Comparison of ENCODE assay signal across 24 cellular contexts in genomic region chr11:108787105-108787504, GRCh38.
A peak's percentile ranks its signal among the peaks of the same experiment; 100 is the strongest.
DNase-seq lines count a peak whose midpoint lies in the region; ATAC-seq and TF ChIP-seq lines count a peak whose summit lies in the region.
"Had no signal": no experiment of that assay in that cellular context is flagged by ENCODE, and none has a peak within 500 bp of the region (broad histone marks: within the 10 kb centered on the region; RNA-seq: fewer than 3 reads in every experiment).

No MANE protein-coding gene starts in this region.

- H3K4me3 ChIP-seq in PC-3 (ENCODE audit: low read length): no peak overlapping the region
- no peak overlapping the region for H3K4me3 ChIP-seq in iPS-15b (ENCODE audit: low read depth, low read length)
- no peak overlapping the region for H3K4me3 ChIP-seq in suprapubic skin
- H3K4me3 ChIP-seq: A549, GM23338 had no signal

- no peak for TF ChIP-seq CTCF in PC-3 (conservative IDR thresholded peaks at IDR 0.05; ENCODE audit: low read depth, low read length)
- no peak for TF ChIP-seq CTCF in suprapubic skin (IDR thresholded peaks at IDR 0.05)

- H3K4me2 ChIP-seq in PC-3 (ENCODE audit: low read length): no peak overlapping the region
- H3K4me2 ChIP-seq: A549, GM23338 had no signal

- H4K20me1 ChIP-seq in PC-3 (ENCODE audit: low read length): peaks cover 22% of the 10 kb centered on the region; the same call in 1 of the 2 replicates

- H2AFZ ChIP-seq in PC-3 (ENCODE audit: low read length): no peak overlapping the region
- H2AFZ ChIP-seq: GM23338 had no signal

- no peak overlapping the region for H3K9ac ChIP-seq in PC-3 (ENCODE audit: low read length)
- peak overlapping the region; percentile 28 for H3K9ac ChIP-seq in iPS-15b (ENCODE audit: low read depth, low read length)

- 95% methylated on average over 6 of the region's 6 CpGs for WGBS in suprapubic skin

- H3K9me3 ChIP-seq in PC-3 (ENCODE audit: low read length) (no peaks in the 10 kb centered on the region), iPS-15b (ENCODE audit: control insufficient read depth, insufficient read depth, low read length) (no peaks in the 10 kb centered on the region), suprapubic skin (no peaks in the 10 kb centered on the region)
- H3K9me3 ChIP-seq: A549, Caco-2 had no signal

- H3K79me2 ChIP-seq in PC-3 (ENCODE audit: low read length): peaks cover 69% of the 10 kb centered on the region

- peak; percentile 23 for DNase-seq in ELR (ENCODE audit: low read depth)
- peak; percentile 44 for DNase-seq in PC-3
- DNase-seq in NCI-H82 (lab: John Stamatoyannopoulos, UW): no peak
- DNase-seq in suprapubic skin (ENCODE audit: low spot score in 2 of 2): no peak
- DNase-seq in amniotic stem cell (lab: John Stamatoyannopoulos, UW): no peak
- DNase-seq in mucosa of gallbladder (ENCODE audit: low spot score): no peak
- DNase-seq: C1 segment of cervical spinal cord; Caco-2; CD4-positive, alpha-beta memory T cell; DMS 273 treated with DMSO at 0.1 percent for 48 hours; DND-41; HCEC 1CT; NCI-H1048; NCI-H1417; NCI-H1694; NCI-H2081; NCI-H2227 treated with DMSO at 0.1 percent for 48 hours; NCI-H526 treated with DMSO at 0.1 percent for 48 hours; SHP77 treated with DMSO at 0.1 percent for 48 hours had no signal

- no peak for TF ChIP-seq EP300 in suprapubic skin (IDR thresholded peaks at IDR 0.05)

- no peaks in the 10 kb centered on the region for H3K36me3 ChIP-seq in PC-3 (ENCODE audit: low read depth, low read length)
- H3K36me3 ChIP-seq in iPS-15b (ENCODE audit: control insufficient read depth, insufficient read depth, low read length): no peaks in the 10 kb centered on the region
- no peaks in the 10 kb centered on the region for H3K36me3 ChIP-seq in suprapubic skin

- intact Hi-C loops in PC-3 (cut with micrococcal nuclease): loop anchor here (5.0 kb wide), 1 partner anchor 85 kb away; no protein-coding TSS in a partner anchor

- CTCF ChIA-PET in PC-3 (lab: Charles Lee): no interaction called here

- ATAC-seq in PC-3: no peak; the same call in 1 of the 2 replicates
- ATAC-seq: A549, GM23338, Panc1 had no signal

- H3F3A ChIP-seq in PC-3 (ENCODE audit: low read length, unreplicated experiment): no peaks in the 10 kb centered on the region

- H3K4me1 ChIP-seq in PC-3 (ENCODE audit: insufficient read depth, low read length) (peaks cover 11% of the 10 kb centered on the region; the same call in 1 of the 2 replicates), iPS-15b (ENCODE audit: control insufficient read depth, insufficient read depth, low read length) (peaks cover 15% of the 10 kb centered on the region), suprapubic skin (peaks cover 8% of the 10 kb centered on the region)

- POLR2A ChIA-PET in PC-3 (lab: Charles Lee; ENCODE audit: unreplicated experiment): interaction anchor here (0.7 kb wide), 1 partner anchor 92 kb away, joined by 3 read pairs; no protein-coding TSS in a partner anchor

- H3K27ac ChIP-seq in PC-3 (ENCODE audit: low read length) (no peak overlapping the region), suprapubic skin (no peak overlapping the region)
- H3K27ac ChIP-seq: A549, HL-60 had no signal

- no peaks in the 10 kb centered on the region for H3K27me3 ChIP-seq in PC-3 (ENCODE audit: low read length)
- H3K27me3 ChIP-seq in iPS-15b (ENCODE audit: control insufficient read depth, insufficient read depth, low read length): no peaks in the 10 kb centered on the region
- no peaks in the 10 kb centered on the region for H3K27me3 ChIP-seq in suprapubic skin

- H3K9me2 ChIP-seq in PC-3 (replicated peaks; ENCODE audit: low read length): no peaks in the 10 kb centered on the region

- BruUV-seq in PC-3 (replicated peaks; lab: Mats Ljungman, UMichigan): no TSS peak

- no peak for TF ChIP-seq POLR2A in suprapubic skin (IDR thresholded peaks at IDR 0.05)

Comparison
In these comparisons a context has a peak if more than half of its experiments do, and no peak if none do; other contexts are left out.
1. DNase-seq: peak in ELR (single experiment) and PC-3 (single experiment); none in NCI-H82 (single experiment), suprapubic skin (0 of 2), amniotic stem cell (single experiment) and mucosa of gallbladder (single experiment).